12 cellular contexts compared by ENCODE assay signal in genomic region chr19:38261942-38262341, GRCh38. TPM values are rescaled to one million over a fixed set of nuclear protein-coding genes. Genes with fewer than 3 reads are reported as not detected.
"Had no signal": no experiment of that assay in that cellular context is flagged by ENCODE, and none has a peak within 500 bp of the region (broad histone marks: within the 10 kb centered on the region; RNA-seq: fewer than 3 reads in every experiment).

No MANE protein-coding gene starts in this region.

RNA-seq across cellular contexts. Expression of gene PPP1R14A, which starts 5.8 kb away (rescaled TPM):
- polyA plus RNA-seq: naive thymus-derived CD4-positive, alpha-beta T cell; neural cell had no signal

RNA-seq across cellular contexts. Expression of gene DPF1, which starts 37.9 kb away (rescaled TPM):
- total RNA-seq: natural killer cell, psoas muscle, right lobe of liver, sigmoid colon, spleen, transverse colon, ureter, vagina had no signal
- polyA plus RNA-seq: naive thymus-derived CD4-positive, alpha-beta T cell had no signal

RNA-seq across cellular contexts. Expression of gene C19orf33, which starts 42.1 kb away (rescaled TPM):
- total RNA-seq: occipital lobe, osteoblast had no signal
- polyA plus RNA-seq: neural cell had no signal
